Comparison of ENCODE assay signal across 17 cellular contexts in the genomic region with DNA sequence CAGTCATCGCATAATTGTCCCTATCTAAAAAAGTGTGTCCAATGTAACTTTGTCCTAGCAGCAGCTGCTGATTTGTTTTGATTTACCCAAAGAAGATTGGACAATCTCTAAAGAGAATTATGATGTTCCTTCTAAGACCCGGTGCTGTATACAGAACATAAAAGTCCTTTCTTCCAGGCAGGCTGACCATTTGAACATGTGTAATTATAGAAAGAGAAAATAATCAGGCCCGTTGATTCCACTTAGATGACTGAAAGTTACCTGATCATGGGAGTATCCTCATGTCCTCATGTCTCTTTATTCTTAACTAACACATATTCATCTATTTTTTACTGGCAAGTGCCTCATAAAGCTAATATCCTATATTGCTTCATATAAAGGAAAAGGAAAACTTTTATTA.
"Had no signal": no experiment of that assay in that cellular context is flagged by ENCODE, and none has a peak within 500 bp of the region (broad histone marks: within the 10 kb centered on the region; RNA-seq: fewer than 3 reads in every experiment).

No MANE protein-coding gene starts in this region.

- H3K4me1 ChIP-seq: colonic mucosa, esophagus muscularis mucosa, foreskin keratinocyte, left lung, lower lobe of right lung had no signal

- ATAC-seq: foreskin keratinocyte, heart right ventricle, left cardiac atrium, left lung, left ventricle myocardium superior, lower lobe of right lung had no signal

- H3K4me3 ChIP-seq: colonic mucosa, dorsolateral prefrontal cortex, esophagus muscularis mucosa, heart right ventricle, left lung, lower lobe of right lung had no signal

- H3K27me3 ChIP-seq: colonic mucosa, dorsolateral prefrontal cortex, esophagus muscularis mucosa, foreskin keratinocyte, heart right ventricle, left lung had no signal

- H3K27ac ChIP-seq: colonic mucosa, dorsolateral prefrontal cortex, esophagus muscularis mucosa, foreskin keratinocyte, heart right ventricle, left lung, lower lobe of right lung had no signal

- H3K9me3 ChIP-seq: colonic mucosa, esophagus muscularis mucosa, heart right ventricle, lower lobe of right lung had no signal

- DNase-seq: colonic mucosa; cortex of kidney; dermis blood vessel endothelial cell; dorsolateral prefrontal cortex; effector CD4-positive, alpha-beta T cell; effector memory CD4-positive, alpha-beta T cell; foreskin keratinocyte; glutamatergic neuron; heart right ventricle; hippocampal formation; left cardiac atrium; left lung; left ventricle myocardium superior; lower lobe of right lung; mesenchymal stem cell; midbrain had no signal

- H3K36me3 ChIP-seq: colonic mucosa, esophagus muscularis mucosa, heart right ventricle, left lung, lower lobe of right lung had no signal
